In genomic region chr11:45147017-45147728, GRCh38 we compare ENCODE assay signal across 8 cellular contexts. TPM values are rescaled to one million over a fixed set of nuclear protein-coding genes. Genes with fewer than 3 reads are reported as not detected.
A peak's percentile ranks its signal among the peaks of the same experiment; 100 is the strongest.
DNase-seq lines count a peak whose midpoint lies in the region; ATAC-seq and TF ChIP-seq lines count a peak whose summit lies in the region.

No MANE protein-coding gene starts in this region.

- H3K27me3 ChIP-seq in fibroblast of lung (ENCODE audit: control insufficient read depth, insufficient read depth, low read length), result peaks cover 13% of the 10 kb centered on the region

- peak overlapping the region; percentile 26 for H3K27ac ChIP-seq in fibroblast of lung (ENCODE audit: insufficient read depth, low read length)

- H3K27me3 Mint-ChIP-seq in activated T-helper 17 cell treated with anti-CD3 and anti-CD28 coated beads, Interleukin-2, amount 50 U/mL, for 72 hours, result no peaks in the 10 kb centered on the region
- peaks cover 14 to 24% (median 19%) of the 10 kb centered on the region in 3 donors for H3K27me3 Mint-ChIP-seq in naive B cell

- H3K9ac ChIP-seq in fibroblast of lung (ENCODE audit: insufficient read depth, low read length), result peak overlapping the region; percentile 68

- no peaks in the 10 kb centered on the region for H3K9me3 Mint-ChIP-seq in activated T-helper 17 cell treated with anti-CD3 and anti-CD28 coated beads, Interleukin-2, amount 50 U/mL, for 72 hours
- H3K9me3 Mint-ChIP-seq in naive B cell, result no peaks in the 10 kb centered on the region

- no peaks in the 10 kb centered on the region for H3K79me2 ChIP-seq in fibroblast of lung (ENCODE audit: control insufficient read depth, insufficient read depth, low read length)

- peak overlapping the region; percentile 83 for H2AFZ ChIP-seq in fibroblast of lung (ENCODE audit: low read length)

- peak overlapping the region; percentile 83 for H3K4me3 ChIP-seq in LNCaP clone FGC (ENCODE audit: low read depth, low read length)
- peak overlapping the region; percentile 46 to 78 (median 64) for H3K4me3 ChIP-seq in fibroblast of lung (replicated peaks in 1 of 4; ENCODE audit: control extremely low read depth in 1 of 4, insufficient read depth in 1 of 4, low read depth in 3 of 4, low read length in 4 of 4)

- TF ChIP-seq CTCF in LNCaP clone FGC (IDR thresholded peaks at IDR 0.05; ENCODE audit: control insufficient read depth, extremely low read depth, insufficient read depth) (no peak), fibroblast of lung (conservative IDR thresholded peaks at IDR 0.05 in 1 of 2, IDR thresholded peaks at IDR 0.05 in 1 of 2; ENCODE audit: low read depth in 1 of 2, low read length in 2 of 2) (no peak)

- peak overlapping the region; percentile 93 for H3K4me2 ChIP-seq in fibroblast of lung (ENCODE audit: extremely low read depth, insufficient read depth, low read length)

- H3K36me3 Mint-ChIP-seq in activated T-helper 17 cell treated with anti-CD3 and anti-CD28 coated beads, Interleukin-2, amount 50 U/mL, for 72 hours (ENCODE audit: low read depth), result no peaks in the 10 kb centered on the region
- H3K36me3 Mint-ChIP-seq in naive B cell, result peaks cover 0 to 9% of the 10 kb centered on the region in 2 donors

- no peaks in the 10 kb centered on the region for H4K20me1 ChIP-seq in fibroblast of lung (ENCODE audit: control insufficient read depth, extremely low read depth, insufficient read depth, low read length)

- H3K4me1 ChIP-seq in fibroblast of lung (ENCODE audit: control insufficient read depth, extremely low read depth, insufficient read depth, low read length), result peaks cover 5% of the 10 kb centered on the region

- peak overlapping the region; percentile 36 for H3K27ac Mint-ChIP-seq in activated T-helper 17 cell treated with anti-CD3 and anti-CD28 coated beads, Interleukin-2, amount 50 U/mL, for 72 hours
- H3K27ac Mint-ChIP-seq in naive B cell, result peak overlapping the region in 5 of 6 donors; percentile 84 to 96 (median 90)

- DNase-seq in Daoy (ENCODE audit: low read depth) (peak; percentile 97), H4 (ENCODE audit: low spot score) (peak; percentile 94), LNCaP clone FGC (ENCODE audit: low read depth) (peak; percentile 80), RPMI7951 (ENCODE audit: low read depth) (peak; percentile 94), fibroblast of lung (ENCODE audit: low read depth in 2 of 2) (peak; percentile 95 to 96), naive B cell (peak; percentile 95)
- DNase-seq in stimulated activated CD8-positive, alpha-beta memory T cell treated with anti-CD3 and anti-CD28 coated beads, Interleukin-7, amount 100 ng/mL, for 48 hours (ENCODE audit: extremely low read depth in 1 of 2, low read depth in 1 of 2), result peak; percentile 80 to 83

- H3K4me1 Mint-ChIP-seq in activated T-helper 17 cell treated with anti-CD3 and anti-CD28 coated beads, Interleukin-2, amount 50 U/mL, for 72 hours, result no peaks in the 10 kb centered on the region
- H3K4me1 Mint-ChIP-seq in naive B cell, result peaks cover 34 to 52% (median 38%) of the 10 kb centered on the region in 3 donors

- H3K4me3 Mint-ChIP-seq in activated T-helper 17 cell treated with anti-CD3 and anti-CD28 coated beads, Interleukin-2, amount 50 U/mL, for 72 hours, result peak overlapping the region; percentile 77
- peak overlapping the region; percentile 85 to 96 (median 92) for H3K4me3 Mint-ChIP-seq in naive B cell

- no peaks in the 10 kb centered on the region for H3K36me3 ChIP-seq in fibroblast of lung (ENCODE audit: control insufficient read depth, insufficient read depth, low read length)

- H3K9me3 ChIP-seq in fibroblast of lung (ENCODE audit: control insufficient read depth, insufficient read depth, low read depth, low read length), result no peaks in the 10 kb centered on the region

- ATAC-seq in activated T-helper 17 cell treated with anti-CD3 and anti-CD28 coated beads, Interleukin-2, amount 50 U/mL, for 72 hours (replicated peaks), result peak; percentile 99
- peak; percentile 96 to 97 for ATAC-seq in naive B cell (ENCODE audit: low read depth in 2 of 2)

RNA-seq across cellular contexts. Expression of gene PRDM11, which starts 0.7 kb away (rescaled TPM):
- total RNA-seq in Daoy (2014; rRNA removed; shearing (Covaris generic)), result 2.4 and 2.7 TPM in 2 replicates
- 6.7 and 13.1 TPM in 2 replicates for total RNA-seq in H4 (2014; rRNA removed; shearing (Covaris generic))
- 2.0 and 2.9 TPM in 2 replicates for total RNA-seq in RPMI7951 (2014; rRNA removed; shearing (Covaris generic))
- 1 to 10 TPM in 1 of 2 donors, under 1 TPM in 1; 0.40 to 2.0 TPM for total RNA-seq in activated T-helper 17 cell treated with anti-CD3 and anti-CD28 coated beads, Interleukin-2, amount 50 U/mL, for 72 hours
- total RNA-seq in fibroblast of lung, result 3.9 and 4.0 TPM in 2 replicates
- polyA plus RNA-seq in fibroblast of lung (1.2 and 3.1 TPM in 2 replicates), naive B cell (ENCODE audit: low read depth in 6 of 6) (1 to 10 TPM in 5 of 6 donors, under 1 TPM in 1; 0.75 to 3.6 (median 1.6) TPM)
- polyA plus RNA-seq in fibroblast of lung (2012), result 1.5 and 3.6 TPM in 2 replicates
- polyA minus RNA-seq in fibroblast of lung (ENCODE audit: low replicate concordance), result 2.8 and 7.4 TPM in 2 replicates

Comparison
In these comparisons a context has a peak if more than half of its experiments do, and no peak if none do; other contexts are left out.
1. Peak in every context shown above with its lines: DNase-seq, ATAC-seq, H3K4me3 ChIP-seq and H3K27ac ChIP-seq.